Comparison of ENCODE assay signal across 1 cellular context in genomic region chr5:153816870-153817269, GRCh38.
TF ChIP-seq lines count a peak whose summit lies in the region.

No MANE protein-coding gene starts in this region.

TF ChIP-seq in SK-N-SH, 30 proteins besides CTCF, POLR2A, EP300 and RAD21:
- TF ChIP-seq ELF1 (IDR thresholded peaks at IDR 0.05) = no peak
- no peak for TF ChIP-seq ZBTB33 (IDR thresholded peaks at IDR 0.05; ENCODE audit: borderline replicate concordance, low read depth)
- peak; percentile 38; the same call in 1 of the 2 replicates for TF ChIP-seq NFIC (IDR thresholded peaks at IDR 0.05; ENCODE audit: borderline replicate concordance)
- TF ChIP-seq, protein P1, sequence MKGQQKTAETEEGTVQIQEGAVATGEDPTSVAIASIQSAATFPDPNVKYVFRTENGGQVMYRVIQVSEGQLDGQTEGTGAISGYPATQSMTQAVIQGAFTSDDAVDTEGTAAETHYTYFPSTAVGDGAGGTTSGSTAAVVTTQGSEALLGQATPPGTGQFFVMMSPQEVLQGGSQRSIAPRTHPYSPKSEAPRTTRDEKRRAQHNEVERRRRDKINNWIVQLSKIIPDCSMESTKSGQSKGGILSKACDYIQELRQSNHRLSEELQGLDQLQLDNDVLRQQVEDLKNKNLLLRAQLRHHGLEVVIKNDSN (IDR thresholded peaks at IDR 0.05; ENCODE audit: borderline replicate concordance, low read depth) = no peak
- no peak for TF ChIP-seq USF2 (IDR thresholded peaks at IDR 0.05; ENCODE audit: borderline replicate concordance, low read depth, low read length)
- TF ChIP-seq NRF1 (IDR thresholded peaks at IDR 0.05; ENCODE audit: low read depth, low read length) = no peak
- TF ChIP-seq REST (IDR thresholded peaks at IDR 0.05; ENCODE audit: low read depth, low read length) = no peak
- no peak for TF ChIP-seq FOXM1 (IDR thresholded peaks at IDR 0.05; ENCODE audit: low read depth)
- TF ChIP-seq POLR2AphosphoS5 (IDR thresholded peaks at IDR 0.05; ENCODE audit: low read depth, low read length) = peak; percentile 24; the same call in 1 of the 2 replicates
- TF ChIP-seq TEAD4 (IDR thresholded peaks at IDR 0.05; ENCODE audit: borderline replicate concordance, insufficient read depth) = 0 out of 2 replicates have a peak, but pooled peaks have one; percentile 43
- peak; percentile 70 for TF ChIP-seq PBX3 (IDR thresholded peaks at IDR 0.05)
- TF ChIP-seq MAX (IDR thresholded peaks at IDR 0.05; ENCODE audit: low read depth) = peak; percentile 57; the same call in 1 of the 2 replicates
- TF ChIP-seq MEF2A (IDR thresholded peaks at IDR 0.05; ENCODE audit: borderline replicate concordance, low read depth) = 0 out of 2 replicates have a peak, but pooled peaks have one; percentile 20
- TF ChIP-seq TCF12 (IDR thresholded peaks at IDR 0.05) = peak; percentile 80
- no peak for TF ChIP-seq GATA2 (CRISPR knock-in tag; IDR thresholded peaks at IDR 0.05)
- TF ChIP-seq MXI1 (IDR thresholded peaks at IDR 0.05; ENCODE audit: low read depth, low read length) = no peak
- peak; percentile 14; the same call in 1 of the 2 replicates for TF ChIP-seq SMC3 (IDR thresholded peaks at IDR 0.05; ENCODE audit: low read depth, low read length)
- TF ChIP-seq GABPA (IDR thresholded peaks at IDR 0.05; ENCODE audit: low read depth) = no peak
- TF ChIP-seq TAF1 (IDR thresholded peaks at IDR 0.05; ENCODE audit: borderline replicate concordance, low read depth, low read length) = no peak
- TF ChIP-seq YY1 (IDR thresholded peaks at IDR 0.05; ENCODE audit: low read depth) = no peak; the same call in 1 of the 2 replicates
- no peak for TF ChIP-seq FOXJ3 (CRISPR knock-in tag; IDR thresholded peaks at IDR 0.05)
- TF ChIP-seq EZH2phosphoT487 (IDR thresholded peaks at IDR 0.05; ENCODE audit: borderline replicate concordance, low read depth) = no peak
- TF ChIP-seq, protein P2, sequence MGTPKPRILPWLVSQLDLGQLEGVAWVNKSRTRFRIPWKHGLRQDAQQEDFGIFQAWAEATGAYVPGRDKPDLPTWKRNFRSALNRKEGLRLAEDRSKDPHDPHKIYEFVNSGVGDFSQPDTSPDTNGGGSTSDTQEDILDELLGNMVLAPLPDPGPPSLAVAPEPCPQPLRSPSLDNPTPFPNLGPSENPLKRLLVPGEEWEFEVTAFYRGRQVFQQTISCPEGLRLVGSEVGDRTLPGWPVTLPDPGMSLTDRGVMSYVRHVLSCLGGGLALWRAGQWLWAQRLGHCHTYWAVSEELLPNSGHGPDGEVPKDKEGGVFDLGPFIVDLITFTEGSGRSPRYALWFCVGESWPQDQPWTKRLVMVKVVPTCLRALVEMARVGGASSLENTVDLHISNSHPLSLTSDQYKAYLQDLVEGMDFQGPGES (IDR thresholded peaks at IDR 0.05; ENCODE audit: low read depth, low read length) = no peak
- no peak for TF ChIP-seq RCOR1 (IDR thresholded peaks at IDR 0.05; ENCODE audit: low read length)
- no peak for TF ChIP-seq SIN3A (IDR thresholded peaks at IDR 0.05; ENCODE audit: borderline replicate concordance, low read depth, low read length)
- peak; percentile 50; the same call in 1 of the 2 replicates for TF ChIP-seq RXRA (IDR thresholded peaks at IDR 0.05; ENCODE audit: borderline replicate concordance, low read depth)
- no peak for TF ChIP-seq CHD2 (IDR thresholded peaks at IDR 0.05; ENCODE audit: low read length, partially characterized antibody)
- peak; percentile 65 for TF ChIP-seq FOSL2 (IDR thresholded peaks at IDR 0.05; ENCODE audit: borderline replicate concordance, low read depth)
- TF ChIP-seq RFX5 (IDR thresholded peaks at IDR 0.05; ENCODE audit: low read length) = no peak
- TF ChIP-seq JUND (IDR thresholded peaks at IDR 0.05) = peak; percentile 72
TF ChIP-seq in SK-N-SH: peak in this region for 11.
